In genomic region chr10:79533903-79534175, GRCh38 we compare ENCODE assay signal across 9 cellular contexts. TPM values are rescaled to one million over a fixed set of nuclear protein-coding genes. Genes with fewer than 3 reads are reported as not detected.
"Had no signal": no experiment of that assay in that cellular context is flagged by ENCODE, and none has a peak within 500 bp of the region (broad histone marks: within the 10 kb centered on the region; RNA-seq: fewer than 3 reads in every experiment).

No MANE protein-coding gene starts in this region.

RNA-seq across cellular contexts. Expression of gene SFTPA2, which starts 26.4 kb away (rescaled TPM):
- total RNA-seq: OCI-LY7, PC-3, PC-9, Peyer's patch, RPMI7951, SJCRH30, SJSA1, SK-MEL-5 had no signal
- polyA plus RNA-seq: SK-N-SH had no signal
